In genomic region chr18:48951448-48952286, GRCh38 we compare ENCODE assay signal across 8 cellular contexts. TPM values are rescaled to one million over a fixed set of nuclear protein-coding genes. Genes with fewer than 3 reads are reported as not detected.
DNase-seq lines count a peak whose midpoint lies in the region; ATAC-seq and TF ChIP-seq lines count a peak whose summit lies in the region.

No MANE protein-coding gene starts in this region.

- TF ChIP-seq CTCF in KMS-11 (conservative IDR thresholded peaks at IDR 0.05; ENCODE audit: low read depth, low read length), result no peak
- TF ChIP-seq CTCF in fibroblast of mammary gland (conservative IDR thresholded peaks at IDR 0.05; ENCODE audit: control insufficient read depth, insufficient read depth, low read depth, low read length), result no peak
- no peak for TF ChIP-seq CTCF in natural killer cell (IDR thresholded peaks at IDR 0.05)
- TF ChIP-seq CTCF in stomach (IDR thresholded peaks at IDR 0.05), result no peak

- peak overlapping the region; percentile 93 for H3K4me3 Mint-ChIP-seq in activated T-helper 2 cell treated with anti-CD3 and anti-CD28 coated beads, Interferon-gamma antibody, Interleukin-2, Interleukin-4, amounts not matched to agents 10 μg/mL and 5 μg/mL and 100 μg/mL, durations not matched to agents 14 hours and 24 hours and 36 hours (ENCODE audit: low read depth)
- peak overlapping the region; percentile 100 for H3K4me3 Mint-ChIP-seq in natural killer cell

- H2AFZ ChIP-seq in KMS-11 (ENCODE audit: low read depth), result peak overlapping the region; percentile 95

- peaks cover 24% of the 10 kb centered on the region for H4K20me1 ChIP-seq in KMS-11 (ENCODE audit: insufficient read depth)

- H3K27ac Mint-ChIP-seq in activated T-helper 2 cell treated with anti-CD3 and anti-CD28 coated beads, Interferon-gamma antibody, Interleukin-2, Interleukin-4, amounts not matched to agents 10 μg/mL and 5 μg/mL and 100 μg/mL, durations not matched to agents 14 hours and 24 hours and 36 hours, result peak overlapping the region; percentile 94
- peak overlapping the region; percentile 95 to 99 for H3K27ac Mint-ChIP-seq in natural killer cell

- peaks cover 56% of the 10 kb centered on the region for H3K79me2 ChIP-seq in KMS-11 (ENCODE audit: insufficient read depth, low read depth)

- peaks cover 40% of the 10 kb centered on the region for H3K4me1 Mint-ChIP-seq in activated T-helper 2 cell treated with anti-CD3 and anti-CD28 coated beads, Interferon-gamma antibody, Interleukin-2, Interleukin-4, amounts not matched to agents 10 μg/mL and 5 μg/mL and 100 μg/mL, durations not matched to agents 14 hours and 24 hours and 36 hours (ENCODE audit: low read depth)
- H3K4me1 Mint-ChIP-seq in natural killer cell, result peaks cover 39 to 45% of the 10 kb centered on the region in 2 donors

- H3K4me3 ChIP-seq in KMS-11 (IDR thresholded peaks at IDR 0.05; ENCODE audit: insufficient read depth, low read depth, low read length), result no peak overlapping the region
- peak overlapping the region; percentile 66 for H3K4me3 ChIP-seq in fibroblast of mammary gland (ENCODE audit: control insufficient read depth, low read depth, low read length)
- peak overlapping the region; percentile 73 to 94 (median 90) for H3K4me3 ChIP-seq in stomach

- peaks cover 25% of the 10 kb centered on the region for H3K4me1 ChIP-seq in KMS-11 (ENCODE audit: low read depth, poor library complexity, severe bottlenecking)
- peaks cover 27 to 61% (median 46%) of the 10 kb centered on the region in 4 donors for H3K4me1 ChIP-seq in stomach

- H3K4me2 ChIP-seq in KMS-11, result peak overlapping the region; percentile 99

- H3K36me3 ChIP-seq in KMS-11 (ENCODE audit: insufficient read depth) (peaks cover 3% of the 10 kb centered on the region; the same call in 1 of the 2 replicates), stomach (peaks cover 0 to 4% (median 0%) of the 10 kb centered on the region in 4 donors)

- H3K27me3 ChIP-seq in KMS-11 (ENCODE audit: insufficient read depth, low read depth) (no peaks in the 10 kb centered on the region), stomach (no peaks in the 10 kb centered on the region)

- H3K27me3 Mint-ChIP-seq in activated T-helper 2 cell treated with anti-CD3 and anti-CD28 coated beads, Interferon-gamma antibody, Interleukin-2, Interleukin-4, amounts not matched to agents 10 μg/mL and 5 μg/mL and 100 μg/mL, durations not matched to agents 14 hours and 24 hours and 36 hours (ENCODE audit: low read depth), result peaks cover 9% of the 10 kb centered on the region
- H3K27me3 Mint-ChIP-seq in natural killer cell (ENCODE audit: low read depth in 2 of 2), result no peaks in the 10 kb centered on the region

- DNase-seq in DMS79 treated with DMSO at 0.1 percent for 48 hours (lab: John Stamatoyannopoulos, UW), result peak; percentile 85
- peak; percentile 88 for DNase-seq in RPMI7951 (ENCODE audit: low read depth)
- DNase-seq in activated T-helper 2 cell treated with anti-CD3 and anti-CD28 coated beads, Interferon-gamma antibody, Interleukin-2, Interleukin-4, amounts not matched to agents 10 μg/mL and 5 μg/mL and 100 μg/mL, durations not matched to agents 14 hours and 24 hours and 36 hours (ENCODE audit: low spot score), result peak; percentile 67
- peak; percentile 86 for DNase-seq in fibroblast of mammary gland (ENCODE audit: low read depth)
- DNase-seq in natural killer cell, result peak; percentile 75
- DNase-seq in stomach, result peak; percentile 90

- intact Hi-C loops in activated T-helper 2 cell treated with anti-CD3 and anti-CD28 coated beads, Interferon-gamma antibody, Interleukin-2, Interleukin-4, amounts not matched to agents 10 μg/mL and 5 μg/mL and 100 μg/mL, durations not matched to agents 14 hours and 24 hours and 36 hours (cut with micrococcal nuclease), result loop anchor here (1.0 to 5.0 kb wide), 5 partner anchors 17 to 861 kb away; partner anchors contain the start of gene ACAA2
- intact Hi-C loops in natural killer cell (cut with micrococcal nuclease), result loop anchor here (1.0 to 2.0 kb wide), 3 partner anchors 10 to 535 kb away; partner anchors contain the start of gene C18orf32
- intact Hi-C loops in stomach (cut with DNase I; ENCODE audit: low total_unique reads), result no loop called here

- H3K27ac ChIP-seq in KMS-11 (peak overlapping the region; percentile 97), stomach (peak overlapping the region; percentile 97 to 100 (median 99))

- no peak for TF ChIP-seq POLR2A in stomach (IDR thresholded peaks at IDR 0.05)

- no peaks in the 10 kb centered on the region for H3K9me3 ChIP-seq in stomach

- ATAC-seq in GM21717 (IDR thresholded peaks at IDR 0.05; ENCODE audit: unreplicated experiment) (peak; percentile 26), natural killer cell (peak; percentile 45 to 78 (median 59))

- no peaks in the 10 kb centered on the region for H3K9me3 Mint-ChIP-seq in activated T-helper 2 cell treated with anti-CD3 and anti-CD28 coated beads, Interferon-gamma antibody, Interleukin-2, Interleukin-4, amounts not matched to agents 10 μg/mL and 5 μg/mL and 100 μg/mL, durations not matched to agents 14 hours and 24 hours and 36 hours
- H3K9me3 Mint-ChIP-seq in natural killer cell, result no peaks in the 10 kb centered on the region

- 0 to 1% (median 1%) methylated on average over 44 to 104 of the region's 106 CpGs for WGBS in stomach, 5 donors

- TF ChIP-seq EP300 in stomach (IDR thresholded peaks at IDR 0.05), result no peak

- peaks cover 29% of the 10 kb centered on the region for H3K36me3 Mint-ChIP-seq in activated T-helper 2 cell treated with anti-CD3 and anti-CD28 coated beads, Interferon-gamma antibody, Interleukin-2, Interleukin-4, amounts not matched to agents 10 μg/mL and 5 μg/mL and 100 μg/mL, durations not matched to agents 14 hours and 24 hours and 36 hours (ENCODE audit: low read depth)
- H3K36me3 Mint-ChIP-seq in natural killer cell, result peaks cover 17% of the 10 kb centered on the region

- peak overlapping the region; percentile 96 for H3K9ac ChIP-seq in KMS-11

RNA-seq across cellular contexts. Expression of gene SMAD7, which starts 0.9 kb away (rescaled TPM):
- 8.8 and 9.0 TPM in 2 replicates for total RNA-seq in RPMI7951 (2014; rRNA removed; shearing (Covaris generic))
- 21.1 and 22.4 TPM in 2 replicates for total RNA-seq in activated T-helper 2 cell treated with anti-CD3 and anti-CD28 coated beads, Interferon-gamma antibody, Interleukin-2, Interleukin-4, amounts not matched to agents 10 μg/mL and 5 μg/mL and 100 μg/mL, durations not matched to agents 14 hours and 24 hours and 36 hours
- 100 to 1,000 TPM; 127 to 204 (median 182) TPM for total RNA-seq in natural killer cell
- 100 to 1,000 TPM in 1 of 5 donors, 10 to 100 TPM in 3, 1 to 10 TPM in 1; 7.0 to 123 (median 29.3) TPM for total RNA-seq in stomach
- polyA plus RNA-seq in stomach, result 10 to 100 TPM in 1 of 3 donors, 1 to 10 TPM in 2; 4.5 to 10.1 (median 9.9) TPM
